ENCODE assay signal across 1 cellular context in genomic region chr15:58467722-58468436, GRCh38.
TF ChIP-seq lines count a peak whose summit lies in the region.

No MANE protein-coding gene starts in this region.

TF ChIP-seq in K562, 482 proteins besides CTCF, POLR2A, EP300 and RAD21:
- TF ChIP-seq ZBTB8A (IDR thresholded peaks at IDR 0.05; ENCODE audit: partially characterized antibody): no peak
- no peak for TF ChIP-seq PRMT5 (CRISPR knock-in tag; IDR thresholded peaks at IDR 0.05)
- no peak for TF ChIP-seq NFE2 (IDR thresholded peaks at IDR 0.05; ENCODE audit: low read depth)
- no peak for TF ChIP-seq FOXM1 (IDR thresholded peaks at IDR 0.05; ENCODE audit: low read depth)
- no peak for TF ChIP-seq FOXM1 (CRISPR knock-in tag; IDR thresholded peaks at IDR 0.05; ENCODE audit: low read depth)
- TF ChIP-seq ZNF431 (CRISPR knock-in tag; IDR thresholded peaks at IDR 0.05): no peak
- no peak for TF ChIP-seq ZBTB2 (IDR thresholded peaks at IDR 0.05)
- TF ChIP-seq, protein P1, sequence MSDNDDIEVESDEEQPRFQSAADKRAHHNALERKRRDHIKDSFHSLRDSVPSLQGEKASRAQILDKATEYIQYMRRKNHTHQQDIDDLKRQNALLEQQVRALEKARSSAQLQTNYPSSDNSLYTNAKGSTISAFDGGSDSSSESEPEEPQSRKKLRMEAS (CRISPR knock-in tag; IDR thresholded peaks at IDR 0.05): no peak
- TF ChIP-seq ZNF699 (CRISPR knock-in tag; IDR thresholded peaks at IDR 0.05; ENCODE audit: insufficient replicate concordance): no peak
- no peak for TF ChIP-seq ZNF644 (tag; IDR thresholded peaks at IDR 0.05; ENCODE audit: low read depth)
- no peak for TF ChIP-seq CREB3 (tag; conservative IDR thresholded peaks at IDR 0.05; ENCODE audit: low read depth)
- TF ChIP-seq, protein P2, sequence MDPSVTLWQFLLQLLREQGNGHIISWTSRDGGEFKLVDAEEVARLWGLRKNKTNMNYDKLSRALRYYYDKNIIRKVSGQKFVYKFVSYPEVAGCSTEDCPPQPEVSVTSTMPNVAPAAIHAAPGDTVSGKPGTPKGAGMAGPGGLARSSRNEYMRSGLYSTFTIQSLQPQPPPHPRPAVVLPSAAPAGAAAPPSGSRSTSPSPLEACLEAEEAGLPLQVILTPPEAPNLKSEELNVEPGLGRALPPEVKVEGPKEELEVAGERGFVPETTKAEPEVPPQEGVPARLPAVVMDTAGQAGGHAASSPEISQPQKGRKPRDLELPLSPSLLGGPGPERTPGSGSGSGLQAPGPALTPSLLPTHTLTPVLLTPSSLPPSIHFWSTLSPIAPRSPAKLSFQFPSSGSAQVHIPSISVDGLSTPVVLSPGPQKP (CRISPR knock-in tag; IDR thresholded peaks at IDR 0.05): no peak
- TF ChIP-seq, protein P3, sequence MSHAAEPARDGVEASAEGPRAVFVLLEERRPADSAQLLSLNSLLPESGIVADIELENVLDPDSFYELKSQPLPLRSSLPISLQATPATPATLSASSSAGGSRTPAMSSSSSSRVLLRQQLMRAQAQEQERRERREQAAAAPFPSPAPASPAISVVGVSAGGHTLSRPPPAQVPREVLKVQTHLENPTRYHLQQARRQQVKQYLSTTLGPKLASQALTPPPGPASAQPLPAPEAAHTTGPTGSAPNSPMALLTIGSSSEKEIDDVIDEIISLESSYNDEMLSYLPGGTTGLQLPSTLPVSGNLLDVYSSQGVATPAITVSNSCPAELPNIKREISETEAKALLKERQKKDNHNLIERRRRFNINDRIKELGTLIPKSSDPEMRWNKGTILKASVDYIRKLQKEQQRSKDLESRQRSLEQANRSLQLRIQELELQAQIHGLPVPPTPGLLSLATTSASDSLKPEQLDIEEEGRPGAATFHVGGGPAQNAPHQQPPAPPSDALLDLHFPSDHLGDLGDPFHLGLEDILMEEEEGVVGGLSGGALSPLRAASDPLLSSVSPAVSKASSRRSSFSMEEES (CRISPR knock-in tag; IDR thresholded peaks at IDR 0.05): no peak
- no peak for TF ChIP-seq ZNF830 (CRISPR knock-in tag; IDR thresholded peaks at IDR 0.05)
- TF ChIP-seq RBM15 (IDR thresholded peaks at IDR 0.05; ENCODE audit: insufficient read depth, low read length): no peak
